ENCODE assay signal across 11 cellular contexts in genomic region chr17:4483012-4483840, GRCh38. TPM values are rescaled to one million over a fixed set of nuclear protein-coding genes. Genes with fewer than 3 reads are reported as not detected.
DNase-seq lines count a peak whose midpoint lies in the region; FAIRE-seq and TF ChIP-seq lines count a peak whose summit lies in the region.
"Had no signal": no experiment of that assay in that cellular context is flagged by ENCODE, and none has a peak within 500 bp of the region (broad histone marks: within the 10 kb centered on the region; RNA-seq: fewer than 3 reads in every experiment).

No MANE protein-coding gene starts in this region.

- H3K4me1 ChIP-seq in kidney (ENCODE audit: control insufficient read depth in 1 of 2, insufficient read depth in 1 of 2, low read depth in 1 of 2, low read length in 2 of 2) (peaks cover 12 to 34% of the 10 kb centered on the region in 2 donors), stomach (peaks cover 27 to 63% (median 41%) of the 10 kb centered on the region in 4 donors)

- no peaks in the 10 kb centered on the region for H3K27me3 ChIP-seq in stomach
- H3K27me3 ChIP-seq: brain microvascular endothelial cell had no signal

- intact Hi-C loops in activated naive CD4-positive, alpha-beta T cell treated with anti-CD3 and anti-CD28 coated beads for 36 hours (cut with micrococcal nuclease) = loop anchor here (5.0 kb wide), 1 partner anchor 51 kb away; the partner anchor contains the start of gene SPNS3
- intact Hi-C loops in kidney (cut with DNase I) (no loop called here), stomach (cut with DNase I; ENCODE audit: low total_unique reads) (no loop called here)

- TF ChIP-seq POLR2A in stomach (IDR thresholded peaks at IDR 0.05) = peak in 1 of 4 donors; percentile 50

- no peak for TF ChIP-seq CTCF in kidney (IDR thresholded peaks at IDR 0.05; ENCODE audit: borderline replicate concordance, extremely low read depth, insufficient read depth)
- TF ChIP-seq CTCF in stomach (IDR thresholded peaks at IDR 0.05) = no peak

- no peaks in the 10 kb centered on the region for H3K9me3 Mint-ChIP-seq in activated naive CD4-positive, alpha-beta T cell treated with anti-CD3 and anti-CD28 coated beads for 36 hours

- H3K4me3 ChIP-seq in kidney (ENCODE audit: low read length in 2 of 2) = no peak overlapping the region
- H3K4me3 ChIP-seq in stomach = peak overlapping the region in 1 of 4 donors; percentile 13

- no peak for TF ChIP-seq EP300 in stomach (IDR thresholded peaks at IDR 0.05)

- no peaks in the 10 kb centered on the region for H3K27me3 Mint-ChIP-seq in activated naive CD4-positive, alpha-beta T cell treated with anti-CD3 and anti-CD28 coated beads for 36 hours (ENCODE audit: low read depth)

- peak overlapping the region in 1 of 2 donors; percentile 58 for H3K9ac ChIP-seq in kidney (ENCODE audit: low read length in 2 of 2)

- CTCF ChIA-PET in activated naive CD4-positive, alpha-beta T cell treated with anti-CD3 and anti-CD28 coated beads for 36 hours (lab: Charles Lee) = interaction anchor here (1.6 to 2.3 kb wide), 2 partner anchors 63 to 142 kb away, joined by 3 to 7 read pairs; no protein-coding TSS in a partner anchor

- H3K27ac ChIP-seq in kidney (ENCODE audit: low read depth in 2 of 2, low read length in 2 of 2) (peak overlapping the region; percentile 72 to 82), stomach (peak overlapping the region; percentile 77 to 95 (median 92))
- H3K27ac ChIP-seq: brain microvascular endothelial cell had no signal

- peak overlapping the region; percentile 6 for H3K27ac Mint-ChIP-seq in activated naive CD4-positive, alpha-beta T cell treated with anti-CD3 and anti-CD28 coated beads for 36 hours

- H3K4me3 Mint-ChIP-seq in activated naive CD4-positive, alpha-beta T cell treated with anti-CD3 and anti-CD28 coated beads for 36 hours = no peak overlapping the region

- H3K9me3 ChIP-seq in kidney (ENCODE audit: control insufficient read depth in 1 of 2, low read length in 2 of 2) (no peaks in the 10 kb centered on the region), stomach (no peaks in the 10 kb centered on the region)

- no peak for FAIRE-seq in kidney (lab: Jason Lieb, UNC)

- H3K36me3 ChIP-seq in kidney (ENCODE audit: control insufficient read depth in 1 of 2, insufficient read depth in 2 of 2, low read length in 2 of 2) (no peaks in the 10 kb centered on the region), stomach (no peaks in the 10 kb centered on the region)
- H3K36me3 ChIP-seq: brain microvascular endothelial cell had no signal

- no peak for DNase-seq in activated naive CD4-positive, alpha-beta T cell treated with anti-CD3 and anti-CD28 coated beads for 36 hours
- no peak for DNase-seq in activated naive CD4-positive, alpha-beta T cell (lab: John Stamatoyannopoulos, UW)
- DNase-seq in SW480 (ENCODE audit: low spot score) = peak; percentile 90
- peak; percentile 78 for DNase-seq in kidney
- DNase-seq in stomach = peak; percentile 93
- DNase-seq in UCSD-AML1 (lab: John Stamatoyannopoulos, UW; ENCODE audit: unreplicated experiment) = no peak
- no peak for DNase-seq in DMS 273 (lab: John Stamatoyannopoulos, UW; ENCODE audit: unreplicated experiment)
- DNase-seq in D341Med (ENCODE audit: low spot score) = no peak
- DNase-seq: activated CD8-positive, alpha-beta memory T cell treated with anti-CD3 and anti-CD28 coated beads for 24 hours; brain microvascular endothelial cell had no signal

- WGBS in stomach, 5 donors = 30 to 59% (median 43%) methylated on average over 10 to 13 of the region's 13 CpGs

- H3K36me3 Mint-ChIP-seq in activated naive CD4-positive, alpha-beta T cell treated with anti-CD3 and anti-CD28 coated beads for 36 hours (ENCODE audit: low read depth) = no peaks in the 10 kb centered on the region

- H3K4me1 Mint-ChIP-seq in activated naive CD4-positive, alpha-beta T cell treated with anti-CD3 and anti-CD28 coated beads for 36 hours (ENCODE audit: low read depth) = peaks cover 52% of the 10 kb centered on the region

RNA-seq across cellular contexts. Expression of gene SPNS2, which starts 15.5 kb away (rescaled TPM):
- 1 to 10 TPM in 1 of 2 experiments, under 1 TPM in 1; 0.45 to 1.1 TPM for total RNA-seq in activated naive CD4-positive, alpha-beta T cell treated with anti-CD3 and anti-CD28 coated beads for 36 hours
- total RNA-seq in kidney = 60.5 TPM
- 75.1 TPM for polyA plus RNA-seq in kidney (ENCODE audit: insufficient read depth, low read depth, low replicate concordance)
- 10 to 100 TPM in 4 of 5 donors, 1 to 10 TPM in 1; 4.1 to 67.7 (median 27.7) TPM for total RNA-seq in stomach
- 10 to 100 TPM; 13.7 to 30.0 (median 20.3) TPM for polyA plus RNA-seq in stomach

RNA-seq across cellular contexts. Expression of gene SPNS3, which starts 49.5 kb away (rescaled TPM):
- 10 to 100 TPM; 17.7 to 20.4 TPM for total RNA-seq in activated naive CD4-positive, alpha-beta T cell treated with anti-CD3 and anti-CD28 coated beads for 36 hours
- 1.4 TPM for total RNA-seq in kidney
- polyA plus RNA-seq in kidney (ENCODE audit: insufficient read depth, low read depth, low replicate concordance) = 3.7 TPM
- under 1 TPM in 1 of 5 donors, not detected in 4; 0.92 TPM for total RNA-seq in stomach
- polyA plus RNA-seq in stomach = under 1 TPM; 0.37 to 0.61 (median 0.48) TPM
- total RNA-seq: SK-MEL-5 had no signal

Comparison
In these comparisons a context has a peak if more than half of its experiments do, and no peak if none do; other contexts are left out.
1. DNase-seq: peak in SW480 (single experiment), kidney (single experiment) and stomach (single experiment); none in activated naive CD4-positive, alpha-beta T cell treated with anti-CD3 and anti-CD28 coated beads for 36 hours (single experiment), activated naive CD4-positive, alpha-beta T cell (0 of 4), UCSD-AML1 (single experiment), DMS 273 (single experiment) and D341Med (single experiment).